In the genomic region with DNA sequence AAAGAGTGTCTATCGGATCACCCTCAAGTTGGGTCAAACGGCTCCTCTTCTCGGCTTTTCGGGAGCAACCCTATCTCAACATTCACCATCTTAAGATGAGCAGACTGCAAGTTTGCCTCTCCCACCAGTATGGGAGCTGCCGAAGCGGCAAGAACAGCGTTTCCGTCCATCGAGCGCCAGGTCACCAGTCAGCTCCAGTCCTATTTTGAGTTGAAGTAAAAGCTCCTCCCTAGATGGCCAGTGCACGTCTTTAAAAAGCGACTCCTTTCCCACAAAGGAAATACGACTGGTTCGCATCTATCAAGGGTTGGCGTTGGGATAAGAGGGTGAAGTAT, we compare ENCODE assay signal across 8 cellular contexts. TPM values are rescaled to one million over a fixed set of nuclear protein-coding genes. Genes with fewer than 3 reads are reported as not detected.
DNase-seq lines count a peak whose midpoint lies in the region; ATAC-seq and TF ChIP-seq lines count a peak whose summit lies in the region.

No MANE protein-coding gene starts in this region.

- peak; percentile 67 for ATAC-seq in GM19463 (IDR thresholded peaks at IDR 0.05; ENCODE audit: unreplicated experiment)
- peak; percentile 66 for ATAC-seq in HG03460 (IDR thresholded peaks at IDR 0.05; ENCODE audit: unreplicated experiment)

- TF ChIP-seq CTCF in glutamatergic neuron (IDR thresholded peaks at IDR 0.05; ENCODE audit: partially characterized antibody, unreplicated experiment), result no peak

- H3K4me1 ChIP-seq in ES-I3 (ENCODE audit: insufficient read depth, low read length), result peaks cover 4% of the 10 kb centered on the region

- H3K4me1 Mint-ChIP-seq in glutamatergic neuron (ENCODE audit: low read depth, unreplicated experiment), result peaks cover 22% of the 10 kb centered on the region

- H3K36me3 ChIP-seq in ES-I3 (ENCODE audit: insufficient read depth, low read length), result no peaks in the 10 kb centered on the region

- H3K27me3 Mint-ChIP-seq in glutamatergic neuron (ENCODE audit: unreplicated experiment), result peaks cover 11% of the 10 kb centered on the region

- no peaks in the 10 kb centered on the region for H3K36me3 Mint-ChIP-seq in glutamatergic neuron (ENCODE audit: unreplicated experiment)

- peak overlapping the region; percentile 97 for H3K4me3 Mint-ChIP-seq in glutamatergic neuron (ENCODE audit: unreplicated experiment)

- peaks cover 8% of the 10 kb centered on the region for H3K9me3 Mint-ChIP-seq in glutamatergic neuron (ENCODE audit: unreplicated experiment)

- peak in 3 of 4 experiments; percentile 34 to 55 (median 41) for DNase-seq in activated CD4-positive, CD25-positive, alpha-beta regulatory T cell (lab: John Stamatoyannopoulos, UW)
- DNase-seq in glutamatergic neuron, result peak; percentile 46
- DNase-seq in pulmonary artery endothelial cell (ENCODE audit: low read depth, low spot score), result peak; percentile 62
- DNase-seq in SK-N-DZ (ENCODE audit: low spot score), result no peak
- DNase-seq in NCI-H2171 (lab: John Stamatoyannopoulos, UW), result no peak

- H3K9me3 ChIP-seq in ES-I3 (ENCODE audit: control insufficient read depth, insufficient read depth, low read length), result no peaks in the 10 kb centered on the region

- peak overlapping the region; percentile 87 for H3K9ac ChIP-seq in ES-I3 (ENCODE audit: low read depth, low read length)

- H3K27ac Mint-ChIP-seq in glutamatergic neuron (ENCODE audit: unreplicated experiment), result peak overlapping the region; percentile 95

RNA-seq across cellular contexts. Expression of a gene that starts 0.4 kb away (rescaled TPM):
- total RNA-seq in glutamatergic neuron (ENCODE audit: unreplicated experiment) (105 TPM), pulmonary artery endothelial cell (43.7 and 49.3 TPM in 2 replicates)
- 75.0 and 78.6 TPM in 2 replicates for polyA plus RNA-seq in SK-N-DZ (2014; cell fraction: cytosol; rRNA removed)
- polyA plus RNA-seq in SK-N-DZ (2014; cell fraction: nucleus; rRNA removed), result 201 and 239 TPM in 2 replicates

RNA-seq across cellular contexts. Expression of a gene that starts 37.5 kb away (rescaled TPM):
- total RNA-seq in glutamatergic neuron (ENCODE audit: unreplicated experiment) (2.5 TPM), pulmonary artery endothelial cell (not detected in 2 replicates)
- polyA plus RNA-seq in SK-N-DZ (2014; cell fraction: cytosol; rRNA removed), result not detected in 2 replicates
- polyA plus RNA-seq in SK-N-DZ (2014; cell fraction: nucleus; rRNA removed), result 0.24 TPM in 1 of 2 replicates, not detected in the other

Comparison
In these comparisons a context has a peak if more than half of its experiments do, and no peak if none do; other contexts are left out.
1. DNase-seq: peak in activated CD4-positive, CD25-positive, alpha-beta regulatory T cell (3 of 4), glutamatergic neuron (single experiment) and pulmonary artery endothelial cell (single experiment); none in SK-N-DZ (single experiment) and NCI-H2171 (single experiment).